8 cellular contexts compared by ENCODE assay signal in the genomic region with DNA sequence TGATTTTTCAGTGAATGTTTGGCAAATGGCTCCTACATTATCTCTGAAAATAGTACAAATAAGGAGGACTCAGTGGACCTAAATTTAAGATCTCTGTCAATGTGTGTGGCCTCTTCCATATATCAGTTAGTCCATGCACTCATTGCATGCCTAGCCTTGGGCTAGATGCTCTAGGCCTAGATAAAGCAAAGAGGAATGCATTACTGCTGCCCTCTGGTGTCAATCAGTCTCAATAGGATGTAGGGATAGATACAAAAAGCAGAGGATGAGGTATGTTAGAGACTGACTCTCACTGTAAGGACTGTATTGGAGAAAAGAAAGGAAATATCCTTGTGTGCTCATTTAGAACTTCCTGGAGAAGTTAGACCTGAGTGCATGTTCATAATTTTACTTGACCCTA. TPM values are rescaled to one million over a fixed set of nuclear protein-coding genes. Genes with fewer than 3 reads are reported as not detected.
DNase-seq lines count a peak whose midpoint lies in the region; ATAC-seq, FAIRE-seq and TF ChIP-seq lines count a peak whose summit lies in the region.

No MANE protein-coding gene starts in this region.

- H3K4me3 ChIP-seq in Loucy (ENCODE audit: low read length, poor library complexity, severe bottlenecking) (no peak overlapping the region), kidney (ENCODE audit: low read length in 2 of 2) (no peak overlapping the region)

- H3K9ac ChIP-seq in Loucy (ENCODE audit: low read depth, low read length, poor library complexity, severe bottlenecking) = no peak overlapping the region
- no peak overlapping the region for H3K9ac ChIP-seq in kidney (ENCODE audit: low read length in 2 of 2)

- FAIRE-seq in kidney (lab: Jason Lieb, UNC) = no peak

- H3K27ac ChIP-seq in kidney (ENCODE audit: low read depth in 2 of 2, low read length in 2 of 2) = no peak overlapping the region

- DNase-seq in SIG-M5 treated with dmso at 0.1 percent for 504 hours (lab: John Stamatoyannopoulos, UW; ENCODE audit: unreplicated experiment) (peak; percentile 55), SIG-M5 (lab: John Stamatoyannopoulos, UW) (no peak), WTC11 (ENCODE audit: low spot score) (peak; percentile 22), kidney (no peak), activated gamma-delta T cell treated with Interleukin-2 at 50 U/mL for 16 hours (no peak), DMS79 (lab: John Stamatoyannopoulos, UW) (no peak)

- CTCF ChIA-PET in WTC11 (lab: Charles Lee) = interaction anchor here (0.8 kb wide), 1 partner anchor 314 kb away, joined by 3 read pairs; no protein-coding TSS in a partner anchor

- POLR2A ChIA-PET in WTC11 (lab: Charles Lee) = no interaction called here

- no peaks in the 10 kb centered on the region for H4K20me1 ChIP-seq in Loucy (ENCODE audit: insufficient read depth, low read length, poor library complexity, severe bottlenecking)

- H3K79me2 ChIP-seq in Loucy (ENCODE audit: insufficient read depth, low read length) = no peaks in the 10 kb centered on the region

- peaks cover 17% of the 10 kb centered on the region for H3K36me3 Mint-ChIP-seq in WTC11

- TF ChIP-seq CTCF in Loucy (conservative IDR thresholded peaks at IDR 0.05; ENCODE audit: low read length) (peak; percentile 82), WTC11 (IDR thresholded peaks at IDR 0.05) (peak; percentile 29; the same call in 1 of the 2 replicates), kidney (IDR thresholded peaks at IDR 0.05; ENCODE audit: borderline replicate concordance, extremely low read depth, insufficient read depth) (peak; percentile 21)

- H3F3A ChIP-seq in Loucy (ENCODE audit: low read depth) = no peaks in the 10 kb centered on the region

- H3K27me3 ChIP-seq in Loucy (ENCODE audit: insufficient read depth, low read length, poor library complexity, severe bottlenecking) = no peaks in the 10 kb centered on the region

- intact Hi-C loops in kidney (cut with DNase I) = no loop called here

- ATAC-seq in WTC11 (peak; percentile 99), HG03457 (IDR thresholded peaks at IDR 0.05; ENCODE audit: unreplicated experiment) (no peak)

- H3K4me1 ChIP-seq in Loucy (ENCODE audit: insufficient read depth, low read length, poor library complexity, severe bottlenecking) = no peaks in the 10 kb centered on the region
- no peaks in the 10 kb centered on the region for H3K4me1 ChIP-seq in kidney (ENCODE audit: control insufficient read depth in 1 of 2, insufficient read depth in 1 of 2, low read depth in 1 of 2, low read length in 2 of 2)

- no peak overlapping the region for H3K4me2 ChIP-seq in Loucy (ENCODE audit: low read depth, low read length, poor library complexity, severe bottlenecking)

- H3K9me2 ChIP-seq in Loucy (replicated peaks; ENCODE audit: low read depth, low read length) = no peaks in the 10 kb centered on the region

- no peaks in the 10 kb centered on the region for H3K36me3 ChIP-seq in Loucy (ENCODE audit: insufficient read depth, low read length)
- no peaks in the 10 kb centered on the region for H3K36me3 ChIP-seq in kidney (ENCODE audit: control insufficient read depth in 1 of 2, insufficient read depth in 2 of 2, low read length in 2 of 2)

- no peaks in the 10 kb centered on the region; the same call in 1 of the 2 replicates for H3K9me3 ChIP-seq in Loucy (ENCODE audit: insufficient read depth, low read depth, low read length)
- H3K9me3 ChIP-seq in kidney (ENCODE audit: control insufficient read depth in 1 of 2, low read length in 2 of 2) = no peaks in the 10 kb centered on the region

- H3K9me3 Mint-ChIP-seq in WTC11 = peaks cover 33% of the 10 kb centered on the region

- H3K4me1 Mint-ChIP-seq in WTC11 = peaks cover 7% of the 10 kb centered on the region; the same call in 1 of the 2 replicates

- H3K27me3 Mint-ChIP-seq in WTC11 (ENCODE audit: low read depth) = no peaks in the 10 kb centered on the region

- no peak overlapping the region for H3K27ac Mint-ChIP-seq in WTC11

- H2AFZ ChIP-seq in Loucy (ENCODE audit: low read length) = peak overlapping the region; percentile 4; the same call in 1 of the 2 replicates

- H3K4me3 Mint-ChIP-seq in WTC11 = no peak overlapping the region

TF ChIP-seq in WTC11, 78 proteins besides CTCF, POLR2A, EP300 and RAD21 (continues in another document):
- no peak for TF ChIP-seq ZNF263 (CRISPR knock-in tag; IDR thresholded peaks at IDR 0.05; ENCODE audit: low read depth)
- no peak for TF ChIP-seq TCF7 (CRISPR knock-in tag; IDR thresholded peaks at IDR 0.05; ENCODE audit: low read depth)
- TF ChIP-seq GRHL2 (CRISPR knock-in tag; IDR thresholded peaks at IDR 0.05; ENCODE audit: insufficient replicate concordance, severe bottlenecking) = no peak
- TF ChIP-seq ZNF219 (CRISPR knock-in tag; IDR thresholded peaks at IDR 0.05; ENCODE audit: borderline replicate concordance) = no peak
- TF ChIP-seq, protein P1, sequence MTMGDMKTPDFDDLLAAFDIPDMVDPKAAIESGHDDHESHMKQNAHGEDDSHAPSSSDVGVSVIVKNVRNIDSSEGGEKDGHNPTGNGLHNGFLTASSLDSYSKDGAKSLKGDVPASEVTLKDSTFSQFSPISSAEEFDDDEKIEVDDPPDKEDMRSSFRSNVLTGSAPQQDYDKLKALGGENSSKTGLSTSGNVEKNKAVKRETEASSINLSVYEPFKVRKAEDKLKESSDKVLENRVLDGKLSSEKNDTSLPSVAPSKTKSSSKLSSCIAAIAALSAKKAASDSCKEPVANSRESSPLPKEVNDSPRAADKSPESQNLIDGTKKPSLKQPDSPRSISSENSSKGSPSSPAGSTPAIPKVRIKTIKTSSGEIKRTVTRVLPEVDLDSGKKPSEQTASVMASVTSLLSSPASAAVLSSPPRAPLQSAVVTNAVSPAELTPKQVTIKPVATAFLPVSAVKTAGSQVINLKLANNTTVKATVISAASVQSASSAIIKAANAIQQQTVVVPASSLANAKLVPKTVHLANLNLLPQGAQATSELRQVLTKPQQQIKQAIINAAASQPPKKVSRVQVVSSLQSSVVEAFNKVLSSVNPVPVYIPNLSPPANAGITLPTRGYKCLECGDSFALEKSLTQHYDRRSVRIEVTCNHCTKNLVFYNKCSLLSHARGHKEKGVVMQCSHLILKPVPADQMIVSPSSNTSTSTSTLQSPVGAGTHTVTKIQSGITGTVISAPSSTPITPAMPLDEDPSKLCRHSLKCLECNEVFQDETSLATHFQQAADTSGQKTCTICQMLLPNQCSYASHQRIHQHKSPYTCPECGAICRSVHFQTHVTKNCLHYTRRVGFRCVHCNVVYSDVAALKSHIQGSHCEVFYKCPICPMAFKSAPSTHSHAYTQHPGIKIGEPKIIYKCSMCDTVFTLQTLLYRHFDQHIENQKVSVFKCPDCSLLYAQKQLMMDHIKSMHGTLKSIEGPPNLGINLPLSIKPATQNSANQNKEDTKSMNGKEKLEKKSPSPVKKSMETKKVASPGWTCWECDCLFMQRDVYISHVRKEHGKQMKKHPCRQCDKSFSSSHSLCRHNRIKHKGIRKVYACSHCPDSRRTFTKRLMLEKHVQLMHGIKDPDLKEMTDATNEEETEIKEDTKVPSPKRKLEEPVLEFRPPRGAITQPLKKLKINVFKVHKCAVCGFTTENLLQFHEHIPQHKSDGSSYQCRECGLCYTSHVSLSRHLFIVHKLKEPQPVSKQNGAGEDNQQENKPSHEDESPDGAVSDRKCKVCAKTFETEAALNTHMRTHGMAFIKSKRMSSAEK (CRISPR knock-in tag; IDR thresholded peaks at IDR 0.05; ENCODE audit: borderline replicate concordance) = no peak
- TF ChIP-seq, protein P2, sequence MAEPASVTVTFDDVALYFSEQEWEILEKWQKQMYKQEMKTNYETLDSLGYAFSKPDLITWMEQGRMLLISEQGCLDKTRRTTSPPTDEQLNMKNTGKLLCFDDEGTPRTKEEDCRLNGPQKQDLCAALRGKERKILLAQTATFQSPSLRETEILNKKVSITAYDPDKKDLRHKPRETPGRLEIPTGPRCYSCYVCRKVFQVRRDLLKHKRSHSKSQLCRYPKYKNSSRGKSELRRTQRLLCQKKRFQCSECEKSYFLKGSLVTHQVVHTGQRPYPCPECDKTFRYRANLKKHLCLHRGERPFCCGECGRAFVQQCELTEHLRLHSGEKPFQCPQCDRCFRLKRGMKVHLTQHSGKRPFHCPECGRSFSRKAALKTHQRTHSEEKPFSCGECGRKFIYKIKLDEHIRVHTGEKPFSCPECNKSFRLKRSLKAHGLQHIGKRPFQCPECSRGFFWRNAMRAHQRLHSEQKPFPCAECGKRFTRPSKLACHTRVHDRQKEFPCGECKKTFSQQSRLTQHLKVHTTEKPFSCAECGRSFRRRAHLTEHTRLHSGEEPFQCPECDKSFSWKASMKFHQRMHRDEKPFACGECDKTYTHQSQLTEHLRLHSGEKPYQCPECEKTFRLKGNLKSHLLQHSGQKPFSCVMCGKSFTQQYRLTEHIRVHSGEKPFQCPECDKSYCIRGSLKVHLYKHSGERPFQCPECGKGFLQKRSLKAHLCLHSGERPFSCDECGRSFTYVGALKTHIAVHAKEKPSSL (CRISPR knock-in tag; conservative IDR thresholded peaks at IDR 0.05) = no peak
- no peak for TF ChIP-seq KAT7 (CRISPR knock-in tag; IDR thresholded peaks at IDR 0.05; ENCODE audit: borderline replicate concordance)
- no peak for TF ChIP-seq PRRX2 (CRISPR knock-in tag; IDR thresholded peaks at IDR 0.05)
- TF ChIP-seq, protein P3, sequence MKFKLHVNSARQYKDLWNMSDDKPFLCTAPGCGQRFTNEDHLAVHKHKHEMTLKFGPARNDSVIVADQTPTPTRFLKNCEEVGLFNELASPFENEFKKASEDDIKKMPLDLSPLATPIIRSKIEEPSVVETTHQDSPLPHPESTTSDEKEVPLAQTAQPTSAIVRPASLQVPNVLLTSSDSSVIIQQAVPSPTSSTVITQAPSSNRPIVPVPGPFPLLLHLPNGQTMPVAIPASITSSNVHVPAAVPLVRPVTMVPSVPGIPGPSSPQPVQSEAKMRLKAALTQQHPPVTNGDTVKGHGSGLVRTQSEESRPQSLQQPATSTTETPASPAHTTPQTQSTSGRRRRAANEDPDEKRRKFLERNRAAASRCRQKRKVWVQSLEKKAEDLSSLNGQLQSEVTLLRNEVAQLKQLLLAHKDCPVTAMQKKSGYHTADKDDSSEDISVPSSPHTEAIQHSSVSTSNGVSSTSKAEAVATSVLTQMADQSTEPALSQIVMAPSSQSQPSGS (CRISPR knock-in tag; IDR thresholded peaks at IDR 0.05; ENCODE audit: borderline replicate concordance, low read depth) = no peak
- no peak for TF ChIP-seq ETV6 (CRISPR knock-in tag; IDR thresholded peaks at IDR 0.05)
- no peak for TF ChIP-seq RORB (CRISPR knock-in tag; IDR thresholded peaks at IDR 0.05)
- TF ChIP-seq ZNF317 (CRISPR knock-in tag; IDR thresholded peaks at IDR 0.05; ENCODE audit: borderline replicate concordance, low read depth) = no peak
- TF ChIP-seq ELF4 (CRISPR knock-in tag; IDR thresholded peaks at IDR 0.05; ENCODE audit: low read depth) = no peak

RNA-seq across cellular contexts. Expression of a gene that starts 42.0 kb away (rescaled TPM):
- total RNA-seq in WTC11 (2021) (not detected in 3 replicates), kidney (9.1 TPM)
- not detected for polyA plus RNA-seq in kidney (ENCODE audit: insufficient read depth, low read depth, low replicate concordance)

RNA-seq across cellular contexts. Expression of a gene that starts 52.4 kb away (rescaled TPM):
- total RNA-seq in WTC11 (2021) = 0.16 to 0.39 TPM in 2 of 3 replicates, not detected in the other
- 145 TPM for total RNA-seq in kidney
- 16.7 TPM for polyA plus RNA-seq in kidney (ENCODE audit: insufficient read depth, low read depth, low replicate concordance)

Comparison
In these comparisons a context has a peak if more than half of its experiments do, and no peak if none do; other contexts are left out.
1. DNase-seq: peak in SIG-M5 treated with dmso at 0.1 percent for 504 hours (single experiment) and WTC11 (single experiment); none in SIG-M5 (single experiment), kidney (single experiment), activated gamma-delta T cell treated with Interleukin-2 at 50 U/mL for 16 hours (single experiment) and DMS79 (single experiment).
2. CTCF ChIP-seq: peak in every context shown above with its lines; median percentile 82 in Loucy; 29 in WTC11; 21 in kidney.
3. RNA of a gene that starts 52.4 kb away (total RNA-seq): 145 TPM in kidney (single experiment); 0.16 to 0.39 TPM in WTC11; every median in the first group is over 100 times any median in the second.